In the genomic region with DNA sequence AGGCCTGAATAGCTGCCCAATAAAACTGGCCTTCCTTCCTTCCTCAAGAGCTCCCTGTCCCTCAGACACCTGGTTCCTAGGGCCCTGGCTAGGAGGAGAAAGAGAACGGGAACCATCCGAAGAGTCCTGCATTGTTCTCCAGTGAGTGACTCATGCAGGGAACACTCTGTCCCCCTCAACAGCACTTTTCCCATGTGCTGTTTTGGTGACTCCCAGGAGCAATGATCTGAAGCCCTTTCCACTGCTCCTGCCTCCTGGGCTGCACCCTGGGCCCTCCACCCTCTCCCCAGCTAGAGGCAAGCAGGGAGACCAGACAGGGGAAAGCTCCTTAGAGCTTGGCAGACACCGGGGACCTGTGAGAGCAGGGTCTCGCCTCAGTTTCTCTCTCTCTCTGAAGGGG, we compare ENCODE assay signal across 24 cellular contexts. TPM values are rescaled to one million over a fixed set of nuclear protein-coding genes. Genes with fewer than 3 reads are reported as not detected.
DNase-seq lines count a peak whose midpoint lies in the region; ATAC-seq, FAIRE-seq and TF ChIP-seq lines count a peak whose summit lies in the region.
"Had no signal": no experiment of that assay in that cellular context is flagged by ENCODE, and none has a peak within 500 bp of the region (broad histone marks: within the 10 kb centered on the region; RNA-seq: fewer than 3 reads in every experiment).

No MANE protein-coding gene starts in this region.

- FAIRE-seq in urothelium cell line (lab: Jason Lieb, UNC) = no peak
- FAIRE-seq: A549, islet of Langerhans had no signal

- H3K36me3 Mint-ChIP-seq in natural killer cell = no peaks in the 10 kb centered on the region
- H3K36me3 Mint-ChIP-seq in activated naive CD8-positive, alpha-beta T cell treated with anti-CD3 and anti-CD28 coated beads, Interleukin-2, amount 50 U/mL, for 24 hours (ENCODE audit: low read depth) = no peaks in the 10 kb centered on the region
- H3K36me3 Mint-ChIP-seq: activated naive CD4-positive, alpha-beta T cell treated with anti-CD3 and anti-CD28 coated beads, Interleukin-2, amount 50 U/mL, for 24 hours; brain; CD4-positive, CD25-positive, alpha-beta regulatory T cell; stimulated activated memory B cell treated with anti-CD40 and anti-IgM and Interleukin-4, amounts not matched to agents 10 μg/mL and 1 μg/mL and 100 μg/mL, for 72 hours had no signal

- peaks cover 51% of the 10 kb centered on the region for H3K36me3 ChIP-seq in cardiac muscle cell
- H3K36me3 ChIP-seq in mammary epithelial cell (ENCODE audit: insufficient read depth, low read length) = no peaks in the 10 kb centered on the region

- intact Hi-C loops in left cardiac atrium (cut with DNase I) (no loop called here), mammary epithelial cell (cut with micrococcal nuclease) (no loop called here), natural killer cell (cut with micrococcal nuclease) (no loop called here)

- H3K9me3 ChIP-seq in cardiac muscle cell (ENCODE audit: low read depth) (no peaks in the 10 kb centered on the region), mammary epithelial cell (replicated peaks; ENCODE audit: insufficient read depth, low read length) (no peaks in the 10 kb centered on the region)
- H3K9me3 ChIP-seq: A549, esophagus muscularis mucosa had no signal

- H4K20me1 ChIP-seq in mammary epithelial cell (ENCODE audit: insufficient read depth, low read length) = no peaks in the 10 kb centered on the region

- H3K27ac ChIP-seq in cardiac muscle cell = peak overlapping the region; percentile 98
- H3K27ac ChIP-seq in mammary epithelial cell (ENCODE audit: insufficient read depth, low read depth, low read length) = no peak overlapping the region
- H3K27ac ChIP-seq: dorsolateral prefrontal cortex, esophagus muscularis mucosa had no signal

- peak; percentile 0 to 10 for DNase-seq in cardiac muscle cell (ENCODE audit: low read depth in 1 of 2, low spot score in 1 of 2)
- no peak for DNase-seq in left cardiac atrium
- DNase-seq in mammary epithelial cell = peak; percentile 43
- DNase-seq in islet precursor cell = peak; percentile 84
- peak; percentile 67 for DNase-seq in urothelium cell line (ENCODE audit: low spot score)
- no peak for DNase-seq in natural killer cell
- DNase-seq in activated naive CD8-positive, alpha-beta T cell treated with anti-CD3 and anti-CD28 coated beads, Interleukin-2, amount 50 U/mL, for 24 hours = no peak
- no peak for DNase-seq in inferior parietal cortex (ENCODE audit: extremely low spot score)
- DNase-seq: activated CD8-positive, alpha-beta T cell treated with anti-CD3 and anti-CD28 coated beads for 36 hours; activated T-cell treated with anti-CD3 and anti-CD28 coated beads, Interleukin-2, amount 50 U/mL, for 4 hours; CD4-positive, CD25-positive, alpha-beta regulatory T cell; NCI-H1436 treated with DMSO at 0.1 percent for 48 hours; NCI-H345; retina; SHP77 treated with DMSO at 0.1 percent for 48 hours had no signal

- no peaks in the 10 kb centered on the region for H3K4me1 Mint-ChIP-seq in natural killer cell
- H3K4me1 Mint-ChIP-seq in activated naive CD8-positive, alpha-beta T cell treated with anti-CD3 and anti-CD28 coated beads, Interleukin-2, amount 50 U/mL, for 24 hours = no peaks in the 10 kb centered on the region
- H3K4me1 Mint-ChIP-seq: activated naive CD4-positive, alpha-beta T cell treated with anti-CD3 and anti-CD28 coated beads, Interleukin-2, amount 50 U/mL, for 24 hours; CD4-positive, CD25-positive, alpha-beta regulatory T cell; stimulated activated memory B cell treated with anti-CD40 and anti-IgM and Interleukin-4, amounts not matched to agents 10 μg/mL and 1 μg/mL and 100 μg/mL, for 72 hours had no signal

- no peak for TF ChIP-seq CTCF in cardiac muscle cell (IDR thresholded peaks at IDR 0.05; ENCODE audit: low read depth, low read length)
- no peak for TF ChIP-seq CTCF in mammary epithelial cell (conservative IDR thresholded peaks at IDR 0.05 in 1 of 2, IDR thresholded peaks at IDR 0.05 in 1 of 2; ENCODE audit: extremely low read depth in 1 of 2, insufficient read depth in 1 of 2, low read depth in 1 of 2, low read length in 2 of 2)
- TF ChIP-seq CTCF in natural killer cell (IDR thresholded peaks at IDR 0.05) = no peak

- no peak overlapping the region for H3K4me2 ChIP-seq in mammary epithelial cell (ENCODE audit: insufficient read depth, low read depth, low read length)
- H3K4me2 ChIP-seq: A549 had no signal

- CTCF ChIA-PET in mammary epithelial cell (lab: Charles Lee; ENCODE audit: low non-redundant PET) = no interaction called here

- H3K4me1 ChIP-seq in cardiac muscle cell (ENCODE audit: low read depth) (no peaks in the 10 kb centered on the region), mammary epithelial cell (ENCODE audit: insufficient read depth, low read length) (peaks cover 17% of the 10 kb centered on the region)
- H3K4me1 ChIP-seq: A549 had no signal

- dilution Hi-C loops in mammary epithelial cell (cut with HindIII; ENCODE audit: low sequenced_read_pairs) = loop anchor here (5.0 kb wide), 3 partner anchors 51 to 131 kb away; no protein-coding TSS in a partner anchor

- no peaks in the 10 kb centered on the region for H3K27me3 ChIP-seq in cardiac muscle cell
- H3K27me3 ChIP-seq in mammary epithelial cell (ENCODE audit: insufficient read depth, low read length) = no peaks in the 10 kb centered on the region

- H3K27me3 Mint-ChIP-seq in natural killer cell (ENCODE audit: low read depth in 2 of 2) = peaks cover 0 to 10% of the 10 kb centered on the region in 2 donors
- peaks cover 11% of the 10 kb centered on the region for H3K27me3 Mint-ChIP-seq in activated naive CD8-positive, alpha-beta T cell treated with anti-CD3 and anti-CD28 coated beads, Interleukin-2, amount 50 U/mL, for 24 hours

- 75% methylated on average over 4 of the region's 4 CpGs for WGBS in mammary epithelial cell (ENCODE audit: low coverage, missing lambda C conversion rate)

- ATAC-seq in left cardiac atrium (no peak), natural killer cell (no peak)
- ATAC-seq in activated naive CD8-positive, alpha-beta T cell treated with anti-CD3 and anti-CD28 coated beads, Interleukin-2, amount 50 U/mL, for 24 hours = no peak
- ATAC-seq: A549; activated CD8-positive, alpha-beta T cell treated with anti-CD3 and anti-CD28 coated beads for 36 hours; activated T-cell treated with anti-CD3 and anti-CD28 coated beads, Interleukin-2, amount 50 U/mL, for 4 hours; stimulated activated memory B cell treated with anti-CD40 and anti-IgM and Interleukin-4, amounts not matched to agents 10 μg/mL and 1 μg/mL and 100 μg/mL, for 72 hours had no signal

- H3K4me3 ChIP-seq in cardiac muscle cell = no peak overlapping the region
- no peak overlapping the region for H3K4me3 ChIP-seq in mammary epithelial cell (replicated peaks in 1 of 3; ENCODE audit: insufficient read depth in 1 of 3, low read depth in 2 of 3, low read length in 3 of 3)
- H3K4me3 ChIP-seq: A549, dorsolateral prefrontal cortex, esophagus muscularis mucosa had no signal

- no peak overlapping the region for H3K4me3 Mint-ChIP-seq in natural killer cell
- H3K4me3 Mint-ChIP-seq in activated naive CD8-positive, alpha-beta T cell treated with anti-CD3 and anti-CD28 coated beads, Interleukin-2, amount 50 U/mL, for 24 hours = no peak overlapping the region
- H3K4me3 Mint-ChIP-seq: activated CD8-positive, alpha-beta T cell treated with anti-CD3 and anti-CD28 coated beads for 36 hours; activated naive CD4-positive, alpha-beta T cell treated with anti-CD3 and anti-CD28 coated beads, Interleukin-2, amount 50 U/mL, for 24 hours; activated T-cell treated with anti-CD3 and anti-CD28 coated beads, Interleukin-2, amount 50 U/mL, for 4 hours; brain; stimulated activated memory B cell treated with anti-CD40 and anti-IgM and Interleukin-4, amounts not matched to agents 10 μg/mL and 1 μg/mL and 100 μg/mL, for 72 hours; T-helper 1 cell treated with Interleukin-12 subunit alpha and Interleukin-12 subunit beta and Interleukin-4 antibody, amounts not matched to agents 30 μg/mL and 1 μg/mL, for 36 hours had no signal

- H3K27ac Mint-ChIP-seq in natural killer cell = no peak overlapping the region
- H3K27ac Mint-ChIP-seq in activated naive CD8-positive, alpha-beta T cell treated with anti-CD3 and anti-CD28 coated beads, Interleukin-2, amount 50 U/mL, for 24 hours = no peak overlapping the region
- H3K27ac Mint-ChIP-seq: activated CD8-positive, alpha-beta T cell treated with anti-CD3 and anti-CD28 coated beads for 36 hours; activated naive CD4-positive, alpha-beta T cell treated with anti-CD3 and anti-CD28 coated beads, Interleukin-2, amount 50 U/mL, for 24 hours; CD4-positive, CD25-positive, alpha-beta regulatory T cell; stimulated activated memory B cell treated with anti-CD40 and anti-IgM and Interleukin-4, amounts not matched to agents 10 μg/mL and 1 μg/mL and 100 μg/mL, for 72 hours; T-helper 1 cell treated with Interleukin-12 subunit alpha and Interleukin-12 subunit beta and Interleukin-4 antibody, amounts not matched to agents 30 μg/mL and 1 μg/mL, for 36 hours had no signal

- no peaks in the 10 kb centered on the region for H3K79me2 ChIP-seq in mammary epithelial cell (ENCODE audit: insufficient read depth, low read length)

- no TSS peak for BruUV-seq in mammary epithelial cell (replicated peaks; lab: Mats Ljungman, UMichigan)

- no peaks in the 10 kb centered on the region for H3K9me3 Mint-ChIP-seq in natural killer cell
- H3K9me3 Mint-ChIP-seq in activated naive CD8-positive, alpha-beta T cell treated with anti-CD3 and anti-CD28 coated beads, Interleukin-2, amount 50 U/mL, for 24 hours = no peaks in the 10 kb centered on the region
- H3K9me3 Mint-ChIP-seq: activated CD8-positive, alpha-beta T cell treated with anti-CD3 and anti-CD28 coated beads for 36 hours; activated naive CD4-positive, alpha-beta T cell treated with anti-CD3 and anti-CD28 coated beads, Interleukin-2, amount 50 U/mL, for 24 hours; activated T-cell treated with anti-CD3 and anti-CD28 coated beads, Interleukin-2, amount 50 U/mL, for 4 hours; brain; CD4-positive, CD25-positive, alpha-beta regulatory T cell; stimulated activated memory B cell treated with anti-CD40 and anti-IgM and Interleukin-4, amounts not matched to agents 10 μg/mL and 1 μg/mL and 100 μg/mL, for 72 hours; T-helper 1 cell treated with Interleukin-12 subunit alpha and Interleukin-12 subunit beta and Interleukin-4 antibody, amounts not matched to agents 30 μg/mL and 1 μg/mL, for 36 hours had no signal

- in situ Hi-C loops in mammary epithelial cell (cut with MboI; ENCODE audit: low sequenced_read_pairs in 2 of 2) = no loop called here

- no peak overlapping the region for H3K9ac ChIP-seq in mammary epithelial cell (ENCODE audit: insufficient read depth, low read length)

- H2AFZ ChIP-seq in mammary epithelial cell (ENCODE audit: low read depth, low read length) = no peak overlapping the region

RNA-seq across cellular contexts. Expression of a gene that starts 18.9 kb away (rescaled TPM):
- total RNA-seq in cardiac muscle cell (4,623 and 7,232 TPM in 2 replicates), left cardiac atrium (1,000 to 10,000 TPM; 4,860 to 5,317 TPM), mammary epithelial cell (1 to 10 TPM in 1 of 2 donors, under 1 TPM in 1; 0.83 to 1.3 TPM), natural killer cell (not detected)
- polyA plus RNA-seq in cardiac muscle cell (7,307 and 9,291 TPM in 2 replicates), mammary epithelial cell (0.19 TPM)
- not detected for polyA minus RNA-seq in mammary epithelial cell
- total RNA-seq: activated CD8-positive, alpha-beta T cell treated with anti-CD3 and anti-CD28 coated beads for 36 hours; activated T-cell treated with anti-CD3 and anti-CD28 coated beads, Interleukin-2, amount 50 U/mL, for 4 hours; CD4-positive, CD25-positive, alpha-beta regulatory T cell had no signal
- polyA plus RNA-seq: CD4-positive, CD25-positive, alpha-beta regulatory T cell had no signal

RNA-seq across cellular contexts. Expression of a gene that starts 40.5 kb away (rescaled TPM):
- 8.4 and 12.6 TPM in 2 replicates for total RNA-seq in cardiac muscle cell
- 8.2 and 9.5 TPM in 2 replicates for polyA plus RNA-seq in cardiac muscle cell
- total RNA-seq in left cardiac atrium = 1 to 10 TPM; 1.3 to 1.4 TPM
- total RNA-seq in mammary epithelial cell = 100 to 1,000 TPM; 101 to 212 TPM
- polyA plus RNA-seq in mammary epithelial cell = 71.7 TPM
- 91.3 TPM for polyA minus RNA-seq in mammary epithelial cell
- total RNA-seq in natural killer cell = under 1 TPM in 1 of 3 donors, not detected in 2; 0.68 TPM
- total RNA-seq: activated CD8-positive, alpha-beta T cell treated with anti-CD3 and anti-CD28 coated beads for 36 hours; CD4-positive, CD25-positive, alpha-beta regulatory T cell; mononuclear cell had no signal
- polyA plus RNA-seq: CD4-positive, CD25-positive, alpha-beta regulatory T cell had no signal

Comparison
In these comparisons a context has a peak if more than half of its experiments do, and no peak if none do; other contexts are left out.
1. DNase-seq: peak in cardiac muscle cell (2 of 2), mammary epithelial cell (single experiment), islet precursor cell (single experiment) and urothelium cell line (single experiment); none in left cardiac atrium (single experiment), natural killer cell (single experiment), activated naive CD8-positive, alpha-beta T cell treated with anti-CD3 and anti-CD28 coated beads, Interleukin-2, amount 50 U/mL, for 24 hours (single experiment) and inferior parietal cortex (single experiment).
2. RNA of a gene that starts 18.9 kb away (total RNA-seq): 4,623 to 7,232 TPM in cardiac muscle cell and 4,860 to 5,317 TPM in left cardiac atrium; 0.83 to 1.3 TPM in mammary epithelial cell and not detected in natural killer cell; every median in the first group is over 1,000 times any median in the second.